ENCODE assay signal across 9 cellular contexts in genomic region chr3:120678984-120679383, GRCh38. TPM values are rescaled to one million over a fixed set of nuclear protein-coding genes. Genes with fewer than 3 reads are reported as not detected.
DNase-seq lines count a peak whose midpoint lies in the region; ATAC-seq and TF ChIP-seq lines count a peak whose summit lies in the region.
"Had no signal": no experiment of that assay in that cellular context is flagged by ENCODE, and none has a peak within 500 bp of the region (broad histone marks: within the 10 kb centered on the region; RNA-seq: fewer than 3 reads in every experiment).

No MANE protein-coding gene starts in this region.

- ATAC-seq in HG02571 (IDR thresholded peaks at IDR 0.05; ENCODE audit: unreplicated experiment) = peak; percentile 53
- ATAC-seq in left lung = peak; percentile 23
- no peak for ATAC-seq in Right ventricle myocardium superior (ENCODE audit: poor library complexity)
- ATAC-seq in HG03439 (IDR thresholded peaks at IDR 0.05; ENCODE audit: unreplicated experiment) = no peak

- CTCF ChIA-PET in AG04450 (lab: Charles Lee) = interaction anchor here (1.0 to 2.1 kb wide), 6 partner anchors 9 to 262 kb away, joined by 3 to 8 read pairs (median 4); no protein-coding TSS in a partner anchor

- H3K4me3 ChIP-seq in AG04450 (ENCODE audit: low read depth, low read length) (no peak overlapping the region), SJSA1 (no peak overlapping the region), left lung (no peak overlapping the region)

- H3K4me1 ChIP-seq in SJSA1 (replicated peaks) (peaks cover 12% of the 10 kb centered on the region), left lung (peaks cover 13 to 16% of the 10 kb centered on the region in 2 donors)

- POLR2A ChIA-PET in AG04450 (lab: Yijun Ruan, JAX) = interaction anchor here (0.7 to 1.7 kb wide), 4 partner anchors 9 to 83 kb away, joined by 3 to 8 read pairs (median 4); partner anchors contain the start of gene NDUFB4

- H3K27me3 ChIP-seq in AG04450 (ENCODE audit: control insufficient read depth, insufficient read depth, low read length) (no peaks in the 10 kb centered on the region), SJSA1 (replicated peaks) (no peaks in the 10 kb centered on the region), left lung (no peaks in the 10 kb centered on the region)

- H3K36me3 ChIP-seq in SJSA1 = no peaks in the 10 kb centered on the region
- no peaks in the 10 kb centered on the region for H3K36me3 ChIP-seq in left lung

- DNase-seq in AG04450 (ENCODE audit: low read depth, low spot score) (no peak), SJSA1 (ENCODE audit: low read depth in 1 of 2, low spot score in 2 of 2) (no peak), left lung (no peak), NCI-H446 (lab: John Stamatoyannopoulos, UW) (no peak), NCI-H2227 treated with DMSO at 0.1 percent for 48 hours (lab: John Stamatoyannopoulos, UW) (no peak), Right ventricle myocardium superior (no peak)
- DNase-seq: T-helper 9 cell had no signal

- H3K27ac ChIP-seq in AG04450 (ENCODE audit: low read depth, low read length) = peak overlapping the region; percentile 73
- H3K27ac ChIP-seq in SJSA1 = peak overlapping the region; percentile 47; the same call in 1 of the 2 replicates
- H3K27ac ChIP-seq in left lung = peak overlapping the region; percentile 54 to 55

- H3K9me3 ChIP-seq in AG04450 (ENCODE audit: control insufficient read depth, insufficient read depth, low read length) = no peaks in the 10 kb centered on the region
- no peaks in the 10 kb centered on the region for H3K9me3 ChIP-seq in SJSA1 (replicated peaks)
- H3K9me3 ChIP-seq in left lung = no peaks in the 10 kb centered on the region

- intact Hi-C loops in left lung (cut with DNase I) (no loop called here), Right ventricle myocardium superior (cut with DNase I) (no loop called here)

- TF ChIP-seq CTCF in AG04450 (IDR thresholded peaks at IDR 0.05; ENCODE audit: low read depth, low read length) = no peak
- TF ChIP-seq CTCF in left lung (IDR thresholded peaks at IDR 0.05) = no peak

RNA-seq across cellular contexts. Expression of gene HGD, which starts 3.1 kb away (rescaled TPM):
- polyA plus RNA-seq in AG04450 (2011; rRNA removed) = 0.14 and 0.15 TPM in 2 replicates
- 0.97 TPM in 1 of 2 replicates, not detected in the other for polyA minus RNA-seq in AG04450 (2011; rRNA and poly(A)+ RNA removed)
- not detected in 2 replicates for total RNA-seq in SJSA1 (2014; rRNA removed; shearing (Covaris generic))
- total RNA-seq in left lung (1 to 10 TPM; 1.0 to 2.4 TPM), Right ventricle myocardium superior (not detected)

Comparison
In these comparisons a context has a peak if more than half of its experiments do, and no peak if none do; other contexts are left out.
1. ATAC-seq: peak in HG02571 (single experiment) and left lung (single experiment); none in Right ventricle myocardium superior (single experiment) and HG03439 (single experiment).
2. Peak in every context shown above with its lines, with median percentiles within 50 percentile points of each other: H3K27ac ChIP-seq.